ENCODE assay signal across 8 cellular contexts in genomic region chr17:16438173-16438556, GRCh38. TPM values are rescaled to one million over a fixed set of nuclear protein-coding genes. Genes with fewer than 3 reads are reported as not detected.
DNase-seq lines count a peak whose midpoint lies in the region; ATAC-seq and TF ChIP-seq lines count a peak whose summit lies in the region.

No MANE protein-coding gene starts in this region.

- H3K27me3 ChIP-seq in OCI-LY3 (ENCODE audit: low read depth, low read length) (no peaks in the 10 kb centered on the region), esophagus (ENCODE audit: control insufficient read depth in 1 of 2, insufficient read depth in 2 of 2, low read length in 2 of 2) (no peaks in the 10 kb centered on the region), sigmoid colon (no peaks in the 10 kb centered on the region)

- ATAC-seq in GM19351 (IDR thresholded peaks at IDR 0.05; ENCODE audit: unreplicated experiment) (peak; percentile 5), HG02678 (IDR thresholded peaks at IDR 0.05; ENCODE audit: unreplicated experiment) (no peak)

- H3K4me3 ChIP-seq in OCI-LY3 (ENCODE audit: low read length) (peak overlapping the region; percentile 92), esophagus (ENCODE audit: low read depth in 1 of 2, low read length in 2 of 2) (peak overlapping the region; percentile 27 to 76), sigmoid colon (peak overlapping the region in 3 of 4 donors; percentile 68 to 99 (median 95))

- H3K9me3 ChIP-seq in OCI-LY3 (ENCODE audit: insufficient read depth, low read length) (no peaks in the 10 kb centered on the region), esophagus (ENCODE audit: control insufficient read depth in 2 of 2, insufficient read depth in 1 of 2, low read depth in 1 of 2, low read length in 1 of 2) (no peaks in the 10 kb centered on the region), sigmoid colon (no peaks in the 10 kb centered on the region)

- intact Hi-C loops in sigmoid colon (cut with DNase I), result loop anchor here (2.0 kb wide), 1 partner anchor 57 kb away; the partner anchor contains the start of gene UBB

- TF ChIP-seq CTCF in OCI-LY3 (IDR thresholded peaks at IDR 0.05; ENCODE audit: low read depth, low read length), result no peak
- no peak for TF ChIP-seq CTCF in sigmoid colon (IDR thresholded peaks at IDR 0.05)

- peaks cover 44% of the 10 kb centered on the region for H3K79me2 ChIP-seq in OCI-LY3 (ENCODE audit: low read length)

- H3K36me3 ChIP-seq in OCI-LY3 (replicated peaks; ENCODE audit: low read depth, low read length), result peaks cover 38% of the 10 kb centered on the region
- H3K36me3 ChIP-seq in esophagus (ENCODE audit: control insufficient read depth in 2 of 2, insufficient read depth in 2 of 2, low read length in 1 of 2), result peaks cover 12 to 16% of the 10 kb centered on the region in 2 donors
- H3K36me3 ChIP-seq in sigmoid colon, result peaks cover 7 to 25% (median 13%) of the 10 kb centered on the region in 4 donors

- peak overlapping the region; percentile 41; the same call in 1 of the 2 replicates for H2AFZ ChIP-seq in OCI-LY3 (ENCODE audit: low read depth, low read length)

- peaks cover 22% of the 10 kb centered on the region for H3K4me1 ChIP-seq in OCI-LY3 (ENCODE audit: low read length)
- H3K4me1 ChIP-seq in esophagus (ENCODE audit: control insufficient read depth in 2 of 2, insufficient read depth in 2 of 2, low read length in 1 of 2), result peaks cover 0 to 5% of the 10 kb centered on the region in 2 donors
- H3K4me1 ChIP-seq in sigmoid colon, result peaks cover 0 to 44% (median 35%) of the 10 kb centered on the region in 4 donors

- no peak for TF ChIP-seq POLR2A in sigmoid colon (IDR thresholded peaks at IDR 0.05)

- peak overlapping the region; percentile 96 for H3K4me2 ChIP-seq in OCI-LY3 (ENCODE audit: low read length)

- peak overlapping the region; percentile 84 for H3K9ac ChIP-seq in OCI-LY3 (ENCODE audit: low read length)

- peak overlapping the region; percentile 66 for H3K27ac ChIP-seq in OCI-LY3 (ENCODE audit: low read length)
- H3K27ac ChIP-seq in esophagus (ENCODE audit: low read depth in 2 of 2, low read length in 1 of 2), result peak overlapping the region; percentile 60 to 89
- peak overlapping the region; percentile 76 to 91 (median 86) for H3K27ac ChIP-seq in sigmoid colon

- peaks cover 14% of the 10 kb centered on the region for H4K20me1 ChIP-seq in OCI-LY3 (ENCODE audit: insufficient read depth, low read length)

- no peak for DNase-seq in sigmoid colon
- no peak for DNase-seq in T-helper 9 cell
- no peak for DNase-seq in activated CD4-positive, CD25-positive, alpha-beta regulatory T cell (lab: John Stamatoyannopoulos, UW)
- no peak for DNase-seq in germinal center (ENCODE audit: low spot score)

- TF ChIP-seq EP300 in sigmoid colon (IDR thresholded peaks at IDR 0.05), result no peak

- WGBS in esophagus, 2 donors, result 18 to 22% methylated on average over 8 of the region's 8 CpGs
- 22 to 24% methylated on average over 8 of the region's 8 CpGs for WGBS in sigmoid colon, 2 donors

RNA-seq across cellular contexts. Expression of gene TRPV2, which starts 22.8 kb away (rescaled TPM):
- 1 to 10 TPM; 2.7 to 2.8 TPM for polyA plus RNA-seq in esophagus
- 10 to 100 TPM in 2 of 4 donors, 1 to 10 TPM in 2; 9.1 to 14.0 (median 10.6) TPM for total RNA-seq in sigmoid colon
- 10 to 100 TPM in 1 of 3 donors, 1 to 10 TPM in 2; 3.7 to 13.4 (median 5.4) TPM for polyA plus RNA-seq in sigmoid colon

RNA-seq across cellular contexts. Expression of gene LRRC75A, which starts 53.8 kb away (rescaled TPM):
- polyA plus RNA-seq in esophagus (under 1 TPM; 0.53 to 0.65 TPM), sigmoid colon (10 to 100 TPM; 25.5 to 40.5 (median 37.2) TPM)
- 1 to 10 TPM; 2.2 to 5.7 (median 3.9) TPM for total RNA-seq in sigmoid colon

RNA-seq across cellular contexts. Expression of gene UBB, which starts 57.3 kb away (rescaled TPM):
- polyA plus RNA-seq in esophagus (100 to 1,000 TPM; 260 to 626 TPM), sigmoid colon (1,000 to 10,000 TPM in 2 of 3 donors, 100 to 1,000 TPM in 1; 939 to 2,667 (median 2,288) TPM)
- total RNA-seq in sigmoid colon, result 1,000 to 10,000 TPM in 3 of 4 donors, 100 to 1,000 TPM in 1; 892 to 1,272 (median 1,168) TPM

Comparison
In these comparisons a context has a peak if more than half of its experiments do, and no peak if none do; other contexts are left out.
1. RNA of gene LRRC75A, which starts 53.8 kb away (polyA plus RNA-seq): 25.5 to 40.5 TPM in sigmoid colon; 0.53 to 0.65 TPM in esophagus; every median in the first group is over 10 times any median in the second.
2. Peak in every context shown above with its lines, with median percentiles within 50 percentile points of each other: H3K27ac ChIP-seq and H3K4me3 ChIP-seq.